Comparison of ENCODE assay signal across 8 cellular contexts in the genomic region with DNA sequence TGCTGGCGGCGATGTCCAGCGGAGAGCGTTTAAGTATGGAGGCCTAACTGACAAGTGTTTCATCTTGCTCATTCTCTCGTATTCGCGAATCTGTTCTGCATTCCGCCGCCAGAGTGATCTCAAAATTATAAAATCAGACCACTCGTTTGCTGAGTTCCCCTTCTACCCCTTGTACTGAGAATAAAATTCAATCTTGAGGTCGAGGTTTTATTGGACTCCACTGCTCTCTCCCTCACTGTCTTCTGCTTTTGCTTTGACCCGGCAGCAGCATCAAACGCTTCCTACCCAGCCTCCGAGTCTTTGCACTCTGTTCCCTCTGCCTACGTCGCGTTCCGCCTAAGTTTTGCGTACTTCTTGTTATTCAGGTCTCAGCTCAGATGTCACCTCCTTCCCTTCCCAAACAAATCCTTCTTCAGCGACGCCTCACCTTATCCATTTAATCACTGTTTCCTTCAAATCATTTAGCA. TPM values are rescaled to one million over a fixed set of nuclear protein-coding genes. Genes with fewer than 3 reads are reported as not detected.
DNase-seq lines count a peak whose midpoint lies in the region; ATAC-seq lines count a peak whose summit lies in the region.

No MANE protein-coding gene starts in this region.

- H3K4me3 Mint-ChIP-seq in activated T-helper 1 cell treated with anti-CD3 and anti-CD28 coated beads, Interleukin-12 subunit alpha, Interleukin-12 subunit beta, Interleukin-2, Interleukin-4 antibody, amounts not matched to agents 30 ng/mL and 10 ng/mL and 1 ng/mL, durations not matched to agents 14 hours and 24 hours and 36 hours: no peak overlapping the region
- no peak overlapping the region for H3K4me3 Mint-ChIP-seq in natural killer cell treated with Interleukin-12 subunit alpha and Interleukin-12 subunit beta and Interleukin-15 and Interleukin-18, amount 100 ng/mL, for 72 hours

- intact Hi-C loops in activated T-helper 1 cell treated with anti-CD3 and anti-CD28 coated beads, Interleukin-12 subunit alpha, Interleukin-12 subunit beta, Interleukin-2, Interleukin-4 antibody, amounts not matched to agents 30 ng/mL and 10 ng/mL and 1 ng/mL, durations not matched to agents 14 hours and 24 hours and 36 hours (cut with micrococcal nuclease): loop anchor here (1.0 to 10.0 kb wide), 11 partner anchors 26 to 1843 kb away; a partner anchor contains a TSS

- H3K4me3 ChIP-seq in iPS-15b (ENCODE audit: low read depth, low read length): peak overlapping the region; percentile 91

- H3K27ac Mint-ChIP-seq in activated T-helper 1 cell treated with anti-CD3 and anti-CD28 coated beads, Interleukin-12 subunit alpha, Interleukin-12 subunit beta, Interleukin-2, Interleukin-4 antibody, amounts not matched to agents 30 ng/mL and 10 ng/mL and 1 ng/mL, durations not matched to agents 14 hours and 24 hours and 36 hours: no peak overlapping the region
- no peak overlapping the region for H3K27ac Mint-ChIP-seq in natural killer cell treated with Interleukin-12 subunit alpha and Interleukin-12 subunit beta and Interleukin-15 and Interleukin-18, amount 100 ng/mL, for 72 hours

- H3K9me3 Mint-ChIP-seq in activated T-helper 1 cell treated with anti-CD3 and anti-CD28 coated beads, Interleukin-12 subunit alpha, Interleukin-12 subunit beta, Interleukin-2, Interleukin-4 antibody, amounts not matched to agents 30 ng/mL and 10 ng/mL and 1 ng/mL, durations not matched to agents 14 hours and 24 hours and 36 hours: no peaks in the 10 kb centered on the region
- no peaks in the 10 kb centered on the region for H3K9me3 Mint-ChIP-seq in natural killer cell treated with Interleukin-12 subunit alpha and Interleukin-12 subunit beta and Interleukin-15 and Interleukin-18, amount 100 ng/mL, for 72 hours

- no peaks in the 10 kb centered on the region for H3K27me3 Mint-ChIP-seq in activated T-helper 1 cell treated with anti-CD3 and anti-CD28 coated beads, Interleukin-12 subunit alpha, Interleukin-12 subunit beta, Interleukin-2, Interleukin-4 antibody, amounts not matched to agents 30 ng/mL and 10 ng/mL and 1 ng/mL, durations not matched to agents 14 hours and 24 hours and 36 hours (ENCODE audit: insufficient read depth)
- H3K27me3 Mint-ChIP-seq in natural killer cell treated with Interleukin-12 subunit alpha and Interleukin-12 subunit beta and Interleukin-15 and Interleukin-18, amount 100 ng/mL, for 72 hours: no peaks in the 10 kb centered on the region

- H3K36me3 Mint-ChIP-seq in activated T-helper 1 cell treated with anti-CD3 and anti-CD28 coated beads, Interleukin-12 subunit alpha, Interleukin-12 subunit beta, Interleukin-2, Interleukin-4 antibody, amounts not matched to agents 30 ng/mL and 10 ng/mL and 1 ng/mL, durations not matched to agents 14 hours and 24 hours and 36 hours (ENCODE audit: low read depth): peaks cover 28% of the 10 kb centered on the region
- peaks cover 19% of the 10 kb centered on the region for H3K36me3 Mint-ChIP-seq in natural killer cell treated with Interleukin-12 subunit alpha and Interleukin-12 subunit beta and Interleukin-15 and Interleukin-18, amount 100 ng/mL, for 72 hours

- H3K9ac ChIP-seq in iPS-15b (ENCODE audit: low read depth, low read length): peak overlapping the region; percentile 100

- peaks cover 9% of the 10 kb centered on the region for H3K4me1 ChIP-seq in iPS-15b (ENCODE audit: control insufficient read depth, insufficient read depth, low read length)

- peak; percentile 3 for DNase-seq in DMS153 (lab: John Stamatoyannopoulos, UW)
- no peak for DNase-seq in DMS153 treated with DMSO at 0.1 percent for 48 hours (lab: John Stamatoyannopoulos, UW; ENCODE audit: unreplicated experiment)
- DNase-seq in MV-4-11 (lab: John Stamatoyannopoulos, UW): peak; percentile 33
- DNase-seq in activated T-helper 1 cell treated with anti-CD3 and anti-CD28 coated beads, Interleukin-12 subunit alpha, Interleukin-12 subunit beta, Interleukin-2, Interleukin-4 antibody, amounts not matched to agents 30 ng/mL and 10 ng/mL and 1 ng/mL, durations not matched to agents 14 hours and 24 hours and 36 hours (ENCODE audit: low spot score): peak; percentile 23
- peak; percentile 9 for DNase-seq in stimulated activated CD4-positive, alpha-beta T cell treated with anti-CD3 and anti-CD28 coated beads, Interleukin-2, amount 100 ng/mL, for 4 hours (ENCODE audit: low read depth)
- no peak for DNase-seq in natural killer cell treated with Interleukin-12 subunit alpha and Interleukin-12 subunit beta and Interleukin-15 and Interleukin-18, amount 100 ng/mL, for 72 hours (ENCODE audit: low spot score)
- no peak for DNase-seq in T-helper 9 cell

- no peaks in the 10 kb centered on the region for H3K27me3 ChIP-seq in iPS-15b (ENCODE audit: control insufficient read depth, insufficient read depth, low read length)

- no peak for ATAC-seq in natural killer cell treated with Interleukin-12 subunit alpha and Interleukin-12 subunit beta and Interleukin-15 and Interleukin-18, amount 100 ng/mL, for 72 hours

- no peaks in the 10 kb centered on the region for H3K9me3 ChIP-seq in iPS-15b (ENCODE audit: control insufficient read depth, insufficient read depth, low read length)

- H3K4me1 Mint-ChIP-seq in activated T-helper 1 cell treated with anti-CD3 and anti-CD28 coated beads, Interleukin-12 subunit alpha, Interleukin-12 subunit beta, Interleukin-2, Interleukin-4 antibody, amounts not matched to agents 30 ng/mL and 10 ng/mL and 1 ng/mL, durations not matched to agents 14 hours and 24 hours and 36 hours (ENCODE audit: low read depth): peaks cover 37% of the 10 kb centered on the region
- H3K4me1 Mint-ChIP-seq in natural killer cell treated with Interleukin-12 subunit alpha and Interleukin-12 subunit beta and Interleukin-15 and Interleukin-18, amount 100 ng/mL, for 72 hours (ENCODE audit: low read depth in 2 of 2): peaks cover 15 to 17% of the 10 kb centered on the region in 2 donors

- H3K36me3 ChIP-seq in iPS-15b (ENCODE audit: control insufficient read depth, insufficient read depth, low read length): peaks cover 2% of the 10 kb centered on the region

RNA-seq across cellular contexts. Expression of a gene that starts 0.5 kb away (rescaled TPM):
- 122 and 126 TPM in 2 replicates for total RNA-seq in activated T-helper 1 cell treated with anti-CD3 and anti-CD28 coated beads, Interleukin-12 subunit alpha, Interleukin-12 subunit beta, Interleukin-2, Interleukin-4 antibody, amounts not matched to agents 30 ng/mL and 10 ng/mL and 1 ng/mL, durations not matched to agents 14 hours and 24 hours and 36 hours
- 100 to 1,000 TPM in 1 of 2 donors, 10 to 100 TPM in 1; 65.1 to 187 TPM for total RNA-seq in natural killer cell treated with Interleukin-12 subunit alpha and Interleukin-12 subunit beta and Interleukin-15 and Interleukin-18, amount 100 ng/mL, for 72 hours

RNA-seq across cellular contexts. Expression of a gene that starts 0.8 kb away (rescaled TPM):
- total RNA-seq in activated T-helper 1 cell treated with anti-CD3 and anti-CD28 coated beads, Interleukin-12 subunit alpha, Interleukin-12 subunit beta, Interleukin-2, Interleukin-4 antibody, amounts not matched to agents 30 ng/mL and 10 ng/mL and 1 ng/mL, durations not matched to agents 14 hours and 24 hours and 36 hours: 101 and 103 TPM in 2 replicates
- 100 to 1,000 TPM in 1 of 2 donors, 10 to 100 TPM in 1; 93.7 to 111 TPM for total RNA-seq in natural killer cell treated with Interleukin-12 subunit alpha and Interleukin-12 subunit beta and Interleukin-15 and Interleukin-18, amount 100 ng/mL, for 72 hours

RNA-seq across cellular contexts. Expression of a gene that starts 26.8 kb away (rescaled TPM):
- 42.5 and 48.4 TPM in 2 replicates for total RNA-seq in activated T-helper 1 cell treated with anti-CD3 and anti-CD28 coated beads, Interleukin-12 subunit alpha, Interleukin-12 subunit beta, Interleukin-2, Interleukin-4 antibody, amounts not matched to agents 30 ng/mL and 10 ng/mL and 1 ng/mL, durations not matched to agents 14 hours and 24 hours and 36 hours
- 10 to 100 TPM; 37.0 to 42.7 TPM for total RNA-seq in natural killer cell treated with Interleukin-12 subunit alpha and Interleukin-12 subunit beta and Interleukin-15 and Interleukin-18, amount 100 ng/mL, for 72 hours

Comparison
In these comparisons a context has a peak if more than half of its experiments do, and no peak if none do; other contexts are left out.
1. DNase-seq: peak in DMS153 (single experiment), MV-4-11 (single experiment), activated T-helper 1 cell treated with anti-CD3 and anti-CD28 coated beads, Interleukin-12 subunit alpha, Interleukin-12 subunit beta, Interleukin-2, Interleukin-4 antibody, amounts not matched to agents 30 ng/mL and 10 ng/mL and 1 ng/mL, durations not matched to agents 14 hours and 24 hours and 36 hours (single experiment) and stimulated activated CD4-positive, alpha-beta T cell treated with anti-CD3 and anti-CD28 coated beads, Interleukin-2, amount 100 ng/mL, for 4 hours (single experiment); none in DMS153 treated with DMSO at 0.1 percent for 48 hours (single experiment), natural killer cell treated with Interleukin-12 subunit alpha and Interleukin-12 subunit beta and Interleukin-15 and Interleukin-18, amount 100 ng/mL, for 72 hours (single experiment) and T-helper 9 cell (single experiment).